In the genomic region with DNA sequence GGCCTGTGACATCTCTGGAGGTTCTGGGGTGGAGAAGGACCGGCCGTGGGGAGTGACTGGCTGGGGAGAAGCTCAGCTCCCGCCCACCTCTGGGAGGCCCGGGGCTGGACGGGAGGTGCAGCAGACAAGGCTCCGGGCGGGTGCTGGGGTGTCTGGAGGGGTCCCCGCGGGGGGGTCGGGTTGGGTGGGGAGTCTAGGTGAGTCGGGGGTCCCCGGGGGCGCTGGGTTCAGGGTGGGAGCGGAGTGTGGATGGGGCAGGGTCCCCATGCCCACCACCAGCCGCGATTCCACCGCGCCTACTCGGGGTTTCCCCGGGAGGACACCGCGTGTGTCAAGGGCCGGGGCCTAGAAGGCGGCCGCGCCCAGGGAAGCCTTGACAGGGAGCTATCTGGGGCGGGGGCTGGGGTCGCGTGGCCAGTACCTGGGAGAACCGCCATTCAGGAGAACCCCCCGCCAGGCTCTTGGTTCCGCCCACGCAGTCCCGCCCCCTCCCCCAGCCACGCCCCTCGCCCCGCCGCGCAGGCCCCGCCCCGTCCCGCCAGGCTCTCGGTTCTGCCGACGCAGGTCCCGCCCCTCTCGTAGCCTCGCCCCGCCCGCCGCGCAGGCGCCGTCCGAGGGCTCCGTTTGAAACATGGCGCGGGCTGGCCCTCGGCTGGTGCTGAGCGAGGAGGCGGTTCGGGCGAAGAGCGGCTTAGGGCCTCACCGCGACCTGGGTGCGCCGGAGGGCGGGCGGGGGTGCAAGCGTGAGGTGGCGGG, we compare ENCODE assay signal across 8 cellular contexts. TPM values are rescaled to one million over a fixed set of nuclear protein-coding genes. Genes with fewer than 3 reads are reported as not detected.
DNase-seq lines count a peak whose midpoint lies in the region; FAIRE-seq and TF ChIP-seq lines count a peak whose summit lies in the region.

A gene with protein sequence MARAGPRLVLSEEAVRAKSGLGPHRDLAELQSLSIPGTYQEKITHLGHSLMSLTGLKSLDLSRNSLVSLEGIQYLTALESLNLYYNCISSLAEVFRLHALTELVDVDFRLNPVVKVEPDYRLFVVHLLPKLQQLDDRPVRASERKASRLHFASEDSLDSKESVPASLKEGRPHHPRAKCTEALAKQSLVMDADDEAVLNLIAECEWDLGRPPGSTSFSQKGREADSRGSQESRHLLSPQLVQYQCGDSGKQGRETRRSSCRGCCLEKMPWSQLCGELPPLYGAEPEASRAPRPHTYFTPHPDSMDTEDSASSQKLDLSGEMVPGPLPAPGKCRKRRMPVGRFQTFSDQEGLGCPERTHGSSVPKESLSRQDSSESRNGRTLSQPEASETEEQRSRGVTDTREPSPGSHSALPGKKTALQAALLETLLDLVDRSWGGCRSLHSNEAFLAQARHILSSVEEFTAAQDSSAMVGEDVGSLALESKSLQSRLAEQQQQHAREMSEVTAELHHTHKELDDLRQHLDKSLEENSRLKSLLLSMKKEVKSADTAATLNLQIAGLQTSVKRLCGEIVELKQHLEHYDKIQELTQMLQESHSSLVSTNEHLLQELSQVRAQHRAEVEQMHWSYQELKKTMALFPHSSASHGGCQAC (plus strand): TSS at position 610 of the 756 bp plus-strand sequence. CDS start 22 bp downstream, at position 632.

- H3K9me3 Mint-ChIP-seq in endothelial cell (ENCODE audit: unreplicated experiment) = no peaks in the 10 kb centered on the region

- DNase-seq in COLO668 (lab: John Stamatoyannopoulos, UW; ENCODE audit: unreplicated experiment) (peak; percentile 95), GM20000 (ENCODE audit: low spot score) (peak; percentile 100), HTR-8/SVneo (ENCODE audit: insufficient read length, low spot score) (peak; percentile 97), NT2/D1 (ENCODE audit: low read depth, low spot score) (peak; percentile 57), endothelial cell (ENCODE audit: low spot score) (peak; percentile 95), middle frontal gyrus (ENCODE audit: extremely low spot score, low spot score) (peak; percentile 61)
- DNase-seq in activated CD8-positive, alpha-beta memory T cell treated with anti-CD3 and anti-CD28 coated beads, Interleukin-2, amount 50 U/mL, for 1 hour (ENCODE audit: extremely low read depth) = peak; percentile 66
- DNase-seq in stimulated activated CD8-positive, alpha-beta memory T cell treated with anti-CD3 and anti-CD28 coated beads, Interleukin-15, amount 100 ng/mL, for 4 hours (ENCODE audit: low read depth in 2 of 2) = peak; percentile 86 to 87

- peaks cover 17% of the 10 kb centered on the region for H3K27me3 Mint-ChIP-seq in endothelial cell (ENCODE audit: unreplicated experiment)

- H3K27ac Mint-ChIP-seq in endothelial cell (ENCODE audit: unreplicated experiment) = peak within 1 kb of the TSS; percentile 44

- H3K4me3 ChIP-seq in NT2/D1 (ENCODE audit: insufficient read length, low read depth) = peak within 1 kb of the TSS; percentile 82

- peak within 1 kb of the TSS; percentile 96 for H3K4me3 Mint-ChIP-seq in endothelial cell (ENCODE audit: unreplicated experiment)

- H3K9me3 ChIP-seq in NT2/D1 (ENCODE audit: insufficient read depth, low read length) = peaks cover 4% of the 10 kb centered on the region

- H3K27me3 ChIP-seq in NT2/D1 (ENCODE audit: insufficient read depth, insufficient read length) = no peaks in the 10 kb centered on the region

- H3K4me1 Mint-ChIP-seq in endothelial cell (ENCODE audit: unreplicated experiment) = peaks cover 10% of the 10 kb centered on the region

- TF ChIP-seq CTCF in GM20000 (IDR thresholded peaks at IDR 0.05; ENCODE audit: extremely low read depth, missing control alignments) (no peak), endothelial cell (IDR thresholded peaks at IDR 0.05; ENCODE audit: unreplicated experiment) (no peak)

- H3K36me3 Mint-ChIP-seq in endothelial cell (ENCODE audit: low read depth, unreplicated experiment) = peaks cover 19% of the 10 kb centered on the region

- FAIRE-seq in HTR-8/SVneo (lab: Jason Lieb, UNC) = peak; percentile 83

- H3K9ac ChIP-seq in NT2/D1 (ENCODE audit: insufficient read length, low read depth) = peak within 1 kb of the TSS; percentile 87

- peaks cover 8% of the 10 kb centered on the region for H3K36me3 ChIP-seq in NT2/D1 (ENCODE audit: insufficient read depth, insufficient read length, low read length)

- peaks cover 4% of the 10 kb centered on the region for H3K4me1 ChIP-seq in NT2/D1 (ENCODE audit: insufficient read depth, insufficient read length)

RNA-seq across cellular contexts. Expression of the gene that starts here (rescaled TPM):
- 11.9 TPM for total RNA-seq in endothelial cell (ENCODE audit: unreplicated experiment)

Comparison
In these comparisons a context has a peak if more than half of its experiments do, and no peak if none do; other contexts are left out.
1. Peak in every context shown above with its lines: DNase-seq and H3K4me3 ChIP-seq.